1 cellular context compared by ENCODE assay signal in genomic region chr11:3808846-3809623, GRCh38.
TF ChIP-seq lines count a peak whose summit lies in the region.

No MANE protein-coding gene starts in this region.

TF ChIP-seq in H1, 55 proteins besides CTCF, POLR2A, EP300 and RAD21:
- TF ChIP-seq BACH1 (IDR thresholded peaks at IDR 0.05; ENCODE audit: low read length) (peak; percentile 71), ATF2 (IDR thresholded peaks at IDR 0.05; ENCODE audit: low read length) (0 out of 2 replicates have a peak, but pooled peaks have one; percentile 35), KDM1A (IDR thresholded peaks at IDR 0.05; ENCODE audit: borderline replicate concordance, low read length) (peak; percentile 89; the same call in 1 of the 2 replicates), CREB1 (IDR thresholded peaks at IDR 0.05) (no peak), SP1 (IDR thresholded peaks at IDR 0.05; ENCODE audit: low read depth, low read length) (no peak), GTF2F1 (IDR thresholded peaks at IDR 0.05; ENCODE audit: borderline replicate concordance, low read depth, low read length) (no peak), TCF12 (IDR thresholded peaks at IDR 0.05; ENCODE audit: low read depth, low read length) (no peak), TEAD4 (IDR thresholded peaks at IDR 0.05; ENCODE audit: low read depth, low read length) (0 out of 2 replicates have a peak, but pooled peaks have one; percentile 38), JUN (IDR thresholded peaks at IDR 0.05; ENCODE audit: low read depth, low read length) (no peak), ATF3 (IDR thresholded peaks at IDR 0.05; ENCODE audit: insufficient read depth, low read depth, low read length) (no peak), HDAC2 (IDR thresholded peaks at IDR 0.05; ENCODE audit: borderline replicate concordance in 1 of 2, low read depth in 2 of 2, low read length in 2 of 2) (peak in 1 of 2 experiments; percentile 80; a peak in 2 of 4 replicates), RFX5 (IDR thresholded peaks at IDR 0.05; ENCODE audit: borderline replicate concordance, low read depth, low read length) (no peak), CHD2 (IDR thresholded peaks at IDR 0.05; ENCODE audit: low read length) (no peak), BRCA1 (IDR thresholded peaks at IDR 0.05; ENCODE audit: low read depth, low read length) (no peak), HDAC6 (IDR thresholded peaks at IDR 0.05; ENCODE audit: low read depth, low read length) (no peak), E2F6 (IDR thresholded peaks at IDR 0.05) (no peak), JUND (IDR thresholded peaks at IDR 0.05; ENCODE audit: low read length) (no peak; the same call in 1 of the 2 replicates)
TF ChIP-seq in H1: peak in this region for 5.
